In genomic region chr3:46565607-46566039, GRCh38 we compare ENCODE assay signal across 8 cellular contexts. TPM values are rescaled to one million over a fixed set of nuclear protein-coding genes. Genes with fewer than 3 reads are reported as not detected.
DNase-seq lines count a peak whose midpoint lies in the region; ATAC-seq, FAIRE-seq and TF ChIP-seq lines count a peak whose summit lies in the region.

No MANE protein-coding gene starts in this region.

- H3K9me3 Mint-ChIP-seq in stimulated activated memory B cell treated with anti-CD40 and anti-IgM and Interleukin-4, amounts not matched to agents 10 μg/mL and 1 μg/mL and 100 μg/mL, for 72 hours: peaks cover 3% of the 10 kb centered on the region

- H3K4me2 ChIP-seq in K562 (ENCODE audit: insufficient read depth, low read length): peak overlapping the region; percentile 32

- peaks cover 38% of the 10 kb centered on the region for H3K27me3 Mint-ChIP-seq in stimulated activated memory B cell treated with anti-CD40 and anti-IgM and Interleukin-4, amounts not matched to agents 10 μg/mL and 1 μg/mL and 100 μg/mL, for 72 hours

- peaks cover 18% of the 10 kb centered on the region for H3K27me3 ChIP-seq in HL-60 (ENCODE audit: insufficient read depth, poor library complexity, severe bottlenecking)
- H3K27me3 ChIP-seq in K562 (ENCODE audit: control insufficient read depth in 2 of 2, insufficient read depth in 2 of 2, low read length in 2 of 2): peaks cover 19 to 29% of the 10 kb centered on the region in 2 experiments

- POLR2A ChIA-PET in K562 (lab: Yijun Ruan, JAX): interaction anchor here (0.7 kb wide), 1 partner anchor 10 kb away, joined by 4 read pairs; no protein-coding TSS in a partner anchor

- WGBS in K562 (ENCODE audit: insufficient coverage, low coverage, missing lambda C conversion rate): 28% methylated on average over 21 of the region's 21 CpGs

- no peak for TF ChIP-seq EP300 in K562 (IDR thresholded peaks at IDR 0.05; ENCODE audit: low read length)

- FAIRE-seq in K562 (lab: Jason Lieb, UNC): no peak

- H3K27ac Mint-ChIP-seq in stimulated activated memory B cell treated with anti-CD40 and anti-IgM and Interleukin-4, amounts not matched to agents 10 μg/mL and 1 μg/mL and 100 μg/mL, for 72 hours: no peak overlapping the region

- DNase-seq in HL-60 (ENCODE audit: low read depth in 1 of 2, low spot score in 1 of 2) (no peak), K562 (ENCODE audit: extremely low read depth in 1 of 4, low spot score in 3 of 4) (peak in 1 of 4 experiments; percentile 40), islet precursor cell (peak; percentile 86), NCI-H1092 treated with DMSO at 0.1 percent for 48 hours (lab: John Stamatoyannopoulos, UW) (no peak), NOMO-1 treated with DMSO at 0.1 percent for 48 hours (lab: John Stamatoyannopoulos, UW; ENCODE audit: unreplicated experiment) (no peak), NCI-H1105 (lab: John Stamatoyannopoulos, UW) (no peak)
- no peak for DNase-seq in stimulated activated CD4-positive, alpha-beta T cell treated with anti-CD3 and anti-CD28 coated beads, Interleukin-15, amount 100 ng/mL, for 24 hours

- no peaks in the 10 kb centered on the region for H3K36me3 ChIP-seq in K562 (ENCODE audit: control insufficient read depth, insufficient read depth, low read length)

- H3K79me2 ChIP-seq in K562 (ENCODE audit: control insufficient read depth, insufficient read depth, low read length): no peaks in the 10 kb centered on the region

- H2AFZ ChIP-seq in K562 (ENCODE audit: low read depth, low read length): peak overlapping the region; percentile 12; the same call in 1 of the 2 replicates

- TF ChIP-seq CTCF in HL-60 (IDR thresholded peaks at IDR 0.05; ENCODE audit: insufficient read depth, low read length) (no peak), K562 (IDR thresholded peaks at IDR 0.05 in 2 of 3, conservative IDR thresholded peaks at IDR 0.05 in 1 of 3; ENCODE audit: insufficient read depth in 2 of 3, low read depth in 1 of 3, low read length in 3 of 3) (no peak; a peak in 1 of 6 replicates)

- TF ChIP-seq RAD21 in K562 (CRISPR knock-in tag; conservative IDR thresholded peaks at IDR 0.05 in 1 of 2, IDR thresholded peaks at IDR 0.05 in 1 of 2): 0 out of 4 replicates have a peak, but pooled peaks of 1 of the 2 experiments have one; percentile 4

- peaks cover 15% of the 10 kb centered on the region for H3K4me1 Mint-ChIP-seq in stimulated activated memory B cell treated with anti-CD40 and anti-IgM and Interleukin-4, amounts not matched to agents 10 μg/mL and 1 μg/mL and 100 μg/mL, for 72 hours

- H3K36me3 Mint-ChIP-seq in stimulated activated memory B cell treated with anti-CD40 and anti-IgM and Interleukin-4, amounts not matched to agents 10 μg/mL and 1 μg/mL and 100 μg/mL, for 72 hours: no peaks in the 10 kb centered on the region

- no peak for TF ChIP-seq POLR2A in K562 (conservative IDR thresholded peaks at IDR 0.05)

- in situ Hi-C loops in K562 (cut with MboI): no loop called here

- peak; percentile 72 for ATAC-seq in K562
- peak; percentile 20 for ATAC-seq in stimulated activated memory B cell treated with anti-CD40 and anti-IgM and Interleukin-4, amounts not matched to agents 10 μg/mL and 1 μg/mL and 100 μg/mL, for 72 hours

- H4K20me1 ChIP-seq in K562 (replicated peaks; ENCODE audit: control insufficient read depth, insufficient read depth, low read length): no peaks in the 10 kb centered on the region

- H3K4me1 ChIP-seq in K562 (replicated peaks in 1 of 2; ENCODE audit: control insufficient read depth in 2 of 2, insufficient read depth in 2 of 2, low read length in 2 of 2): peaks cover 0 to 11% of the 10 kb centered on the region in 2 experiments; a peak in 4 of 5 replicates

- no peak overlapping the region for H3K27ac ChIP-seq in HL-60 (replicated peaks)
- no peak overlapping the region for H3K27ac ChIP-seq in K562 (ENCODE audit: extremely low read depth, low read depth, low read length)

- H3K9me1 ChIP-seq in K562 (ENCODE audit: control insufficient read depth, insufficient read depth, low read length): no peaks in the 10 kb centered on the region

- H3K4me3 Mint-ChIP-seq in stimulated activated memory B cell treated with anti-CD40 and anti-IgM and Interleukin-4, amounts not matched to agents 10 μg/mL and 1 μg/mL and 100 μg/mL, for 72 hours: peak overlapping the region; percentile 69

- BruUV-seq in K562 (replicated peaks; lab: Mats Ljungman, UMichigan): no TSS peak

- H3K4me3 ChIP-seq in HL-60 (replicated peaks; ENCODE audit: insufficient read depth, low read length) (peak overlapping the region; percentile 27), K562 (peak overlapping the region; percentile 14; the same call in 1 of the 2 replicates)

- CTCF ChIA-PET in K562 (lab: Yijun Ruan, JAX; ENCODE audit: low intra/inter-chr PET ratio): no interaction called here

- intact Hi-C loops in K562 (cut with micrococcal nuclease): no loop called here

- peak overlapping the region in 1 of 2 experiments; percentile 78; a peak in 2 of 4 replicates for H3K9ac ChIP-seq in K562 (ENCODE audit: insufficient read depth in 1 of 2, low read depth in 2 of 2, low read length in 2 of 2)

- no peaks in the 10 kb centered on the region for H3K9me3 ChIP-seq in K562 (replicated peaks; ENCODE audit: control insufficient read depth, insufficient read depth, low read depth, low read length)

TF ChIP-seq in K562, 482 proteins besides CTCF, POLR2A, EP300 and RAD21 (continues in another document):
- peak; percentile 25; the same call in 1 of the 2 replicates for TF ChIP-seq ZBTB7A (IDR thresholded peaks at IDR 0.05; ENCODE audit: borderline replicate concordance, control insufficient read depth, low read depth, low read length)
- TF ChIP-seq ZFP36 (IDR thresholded peaks at IDR 0.05; ENCODE audit: low read depth, low read length, partially characterized antibody): peak; percentile 3
- no peak for TF ChIP-seq KDM2B (CRISPR knock-in tag; IDR thresholded peaks at IDR 0.05)
- TF ChIP-seq, protein P1, sequence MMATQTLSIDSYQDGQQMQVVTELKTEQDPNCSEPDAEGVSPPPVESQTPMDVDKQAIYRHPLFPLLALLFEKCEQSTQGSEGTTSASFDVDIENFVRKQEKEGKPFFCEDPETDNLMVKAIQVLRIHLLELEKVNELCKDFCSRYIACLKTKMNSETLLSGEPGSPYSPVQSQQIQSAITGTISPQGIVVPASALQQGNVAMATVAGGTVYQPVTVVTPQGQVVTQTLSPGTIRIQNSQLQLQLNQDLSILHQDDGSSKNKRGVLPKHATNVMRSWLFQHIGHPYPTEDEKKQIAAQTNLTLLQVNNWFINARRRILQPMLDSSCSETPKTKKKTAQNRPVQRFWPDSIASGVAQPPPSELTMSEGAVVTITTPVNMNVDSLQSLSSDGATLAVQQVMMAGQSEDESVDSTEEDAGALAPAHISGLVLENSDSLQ (IDR thresholded peaks at IDR 0.05): peak; percentile 95
- no peak for TF ChIP-seq FOXO4 (CRISPR knock-in tag; IDR thresholded peaks at IDR 0.05)
- peak; percentile 62; the same call in 1 of the 2 replicates for TF ChIP-seq ZBTB17 (CRISPR knock-in tag; IDR thresholded peaks at IDR 0.05)
- TF ChIP-seq TAL1 (IDR thresholded peaks at IDR 0.05): no peak

RNA-seq across cellular contexts. Expression of gene LRRC2, which starts 0.5 kb away (rescaled TPM):
- not detected in 2 replicates for total RNA-seq in K562 (2011; cell fraction: chromatin; rRNA removed; ENCODE audit: low replicate concordance)
- not detected in 2 replicates for total RNA-seq in K562 (2011; cell fraction: nucleolus; rRNA removed)
- not detected in 2 replicates for total RNA-seq in K562 (2011; cell fraction: nucleoplasm; rRNA removed)
- total RNA-seq in K562 (2014; rRNA removed) (not detected in 2 replicates), K562 (2014; rRNA removed; fragmentation: Illumina TruSeq; extraction: Trizol) (not detected in 2 replicates), K562 (2015; rRNA removed; fragmentation: Illumina TruSeq; extraction: Trizol) (0.04 TPM in 1 of 2 replicates, not detected in the other), K562 (2021) (not detected in 2 replicates)
- polyA plus RNA-seq in K562 (2011; rRNA removed) (0.04 and 0.07 TPM in 2 replicates), K562 (2014; fragmentation: Illumina TruSeq; extraction: Trizol) (0.01 TPM in 1 of 2 replicates, not detected in the other), K562 (2014; fragmentation: Nextera tagmentation; extraction: Ambion mirVana) (under 1 TPM in 1 of 2 experiments, not detected in 1; 0.04 TPM), K562 (2014; rRNA removed) (0.01 TPM in 1 of 2 replicates, not detected in the other)
- polyA plus RNA-seq in K562 (2011; cell fraction: cytosol; rRNA removed): not detected in 2 replicates
- polyA plus RNA-seq in K562 (2011; cell fraction: nucleus; rRNA removed): not detected in 2 replicates
- polyA plus RNA-seq in K562 (2012): 0.03 and 0.17 TPM in 2 replicates
- not detected in 2 replicates for polyA minus RNA-seq in K562 (2011; rRNA and poly(A)+ RNA removed)
- not detected in 2 replicates for polyA minus RNA-seq in K562 (2011; cell fraction: cytosol; rRNA and poly(A)+ RNA removed)
- not detected in 2 replicates for polyA minus RNA-seq in K562 (2011; cell fraction: nucleus; rRNA and poly(A)+ RNA removed)

RNA-seq across cellular contexts. Expression of gene FAM240A, which starts 46.7 kb away (rescaled TPM):
- not detected in 2 replicates for total RNA-seq in K562 (2011; cell fraction: chromatin; rRNA removed; ENCODE audit: low replicate concordance)
- not detected in 2 replicates for total RNA-seq in K562 (2011; cell fraction: nucleolus; rRNA removed)
- total RNA-seq in K562 (2011; cell fraction: nucleoplasm; rRNA removed): not detected in 2 replicates
- total RNA-seq in K562 (2014; rRNA removed) (not detected in 2 replicates), K562 (2014; rRNA removed; fragmentation: Illumina TruSeq; extraction: Trizol) (not detected in 2 replicates), K562 (2015; rRNA removed; fragmentation: Illumina TruSeq; extraction: Trizol) (not detected in 2 replicates), K562 (2021) (not detected in 2 replicates)
- polyA plus RNA-seq in K562 (2011; rRNA removed) (not detected in 2 replicates), K562 (2014; fragmentation: Illumina TruSeq; extraction: Trizol) (not detected in 2 replicates), K562 (2014; fragmentation: Nextera tagmentation; extraction: Ambion mirVana) (not detected), K562 (2014; rRNA removed) (not detected in 2 replicates)
- not detected in 2 replicates for polyA plus RNA-seq in K562 (2011; cell fraction: cytosol; rRNA removed)
- not detected in 2 replicates for polyA plus RNA-seq in K562 (2011; cell fraction: nucleus; rRNA removed)
- not detected in 2 replicates for polyA plus RNA-seq in K562 (2012)
- polyA minus RNA-seq in K562 (2011; rRNA and poly(A)+ RNA removed): not detected in 2 replicates
- polyA minus RNA-seq in K562 (2011; cell fraction: cytosol; rRNA and poly(A)+ RNA removed): not detected in 2 replicates
- not detected in 2 replicates for polyA minus RNA-seq in K562 (2011; cell fraction: nucleus; rRNA and poly(A)+ RNA removed)
